Comparison of ENCODE assay signal across 29 cellular contexts in genomic region chr3:63955830-63956545, GRCh38. TPM values are rescaled to one million over a fixed set of nuclear protein-coding genes. Genes with fewer than 3 reads are reported as not detected.
DNase-seq lines count a peak whose midpoint lies in the region; ATAC-seq and TF ChIP-seq lines count a peak whose summit lies in the region.
"Had no signal": no experiment of that assay in that cellular context is flagged by ENCODE, and none has a peak within 500 bp of the region (broad histone marks: within the 10 kb centered on the region; RNA-seq: fewer than 3 reads in every experiment).

No MANE protein-coding gene starts in this region.

- H3K36me3 Mint-ChIP-seq in activated T-cell treated with anti-CD3 and anti-CD28 coated beads, Interleukin-2, amount 50 U/mL, for 24 hours (ENCODE audit: low read depth): peaks cover 50% of the 10 kb centered on the region
- peaks cover 17% of the 10 kb centered on the region for H3K36me3 Mint-ChIP-seq in effector memory CD8-positive, alpha-beta T cell (ENCODE audit: insufficient read depth)
- peaks cover 7% of the 10 kb centered on the region for H3K36me3 Mint-ChIP-seq in type B pancreatic cell

- TF ChIP-seq CTCF in right lobe of liver (IDR thresholded peaks at IDR 0.05) (no peak), type B pancreatic cell (conservative IDR thresholded peaks at IDR 0.05) (no peak)

- WGBS in right lobe of liver (ENCODE audit: insufficient coverage, low coverage, low lambda C conversion rate, missing lambda C conversion rate): 85% methylated on average over 11 of the region's 13 CpGs

- H3K27me3 Mint-ChIP-seq in activated T-cell treated with anti-CD3 and anti-CD28 coated beads, Interleukin-2, amount 50 U/mL, for 24 hours: no peaks in the 10 kb centered on the region
- no peaks in the 10 kb centered on the region for H3K27me3 Mint-ChIP-seq in effector memory CD8-positive, alpha-beta T cell
- no peaks in the 10 kb centered on the region for H3K27me3 Mint-ChIP-seq in type B pancreatic cell
- H3K27me3 Mint-ChIP-seq: activated naive CD8-positive, alpha-beta T cell treated with anti-CD3 and anti-CD28 coated beads, Interleukin-2, amount 10 ng/mL, durations not matched to agents 7 days and 5 days; B cell; central memory CD8-positive, alpha-beta T cell had no signal

- TF ChIP-seq POLR2A in right lobe of liver (IDR thresholded peaks at IDR 0.05): no peak

- no peak for ATAC-seq in effector memory CD8-positive, alpha-beta T cell (replicated peaks)
- ATAC-seq in right lobe of liver (peak in 3 of 4 donors; percentile 26 to 69 (median 34)), GM21619 (IDR thresholded peaks at IDR 0.05; ENCODE audit: unreplicated experiment) (no peak), left ventricle myocardium superior (no peak)
- ATAC-seq: left lung had no signal

- H3K27ac Mint-ChIP-seq in activated T-cell treated with anti-CD3 and anti-CD28 coated beads, Interleukin-2, amount 50 U/mL, for 24 hours: peak overlapping the region; percentile 44
- peak overlapping the region; percentile 50 to 77 for H3K27ac Mint-ChIP-seq in effector memory CD8-positive, alpha-beta T cell
- no peak overlapping the region for H3K27ac Mint-ChIP-seq in type B pancreatic cell

- no peaks in the 10 kb centered on the region for H3K9me3 Mint-ChIP-seq in activated T-cell treated with anti-CD3 and anti-CD28 coated beads, Interleukin-2, amount 50 U/mL, for 24 hours
- H3K9me3 Mint-ChIP-seq in effector memory CD8-positive, alpha-beta T cell: no peaks in the 10 kb centered on the region
- H3K9me3 Mint-ChIP-seq in type B pancreatic cell: no peaks in the 10 kb centered on the region
- H3K9me3 Mint-ChIP-seq: activated naive CD8-positive, alpha-beta T cell treated with anti-CD3 and anti-CD28 coated beads, Interleukin-2, amount 10 ng/mL, durations not matched to agents 7 days and 5 days; activated T-helper 2 cell treated with anti-CD3 and anti-CD28 coated beads, Interferon-gamma antibody, Interleukin-2, Interleukin-4, amounts not matched to agents 10 μg/mL and 5 μg/mL and 100 μg/mL, durations not matched to agents 14 hours and 24 hours and 36 hours; central memory CD8-positive, alpha-beta T cell; T-helper 1 cell treated with Interleukin-12 subunit alpha and Interleukin-12 subunit beta and Interleukin-4 antibody, amounts not matched to agents 30 μg/mL and 1 μg/mL, for 36 hours had no signal

- H3K9me3 ChIP-seq in right lobe of liver: no peaks in the 10 kb centered on the region
- H3K9me3 ChIP-seq: heart left ventricle, left lung, transverse colon had no signal

- H3K36me3 ChIP-seq in right lobe of liver: no peaks in the 10 kb centered on the region
- H3K36me3 ChIP-seq: transverse colon had no signal

- no peaks in the 10 kb centered on the region for H3K27me3 ChIP-seq in right lobe of liver
- H3K27me3 ChIP-seq: heart left ventricle, left lung, transverse colon had no signal

- H3K4me1 ChIP-seq in right lobe of liver: peaks cover 0 to 25% (median 5%) of the 10 kb centered on the region in 4 donors

- no peak overlapping the region for H3K4me3 Mint-ChIP-seq in activated T-cell treated with anti-CD3 and anti-CD28 coated beads, Interleukin-2, amount 50 U/mL, for 24 hours
- no peak overlapping the region for H3K4me3 Mint-ChIP-seq in effector memory CD8-positive, alpha-beta T cell
- H3K4me3 Mint-ChIP-seq in type B pancreatic cell: peak overlapping the region; percentile 14
- H3K4me3 Mint-ChIP-seq: activated naive CD8-positive, alpha-beta T cell treated with anti-CD3 and anti-CD28 coated beads, Interleukin-2, amount 10 ng/mL, durations not matched to agents 7 days and 5 days; B cell; central memory CD8-positive, alpha-beta T cell; T-helper 1 cell treated with Interleukin-12 subunit alpha and Interleukin-12 subunit beta and Interleukin-4 antibody, amounts not matched to agents 30 μg/mL and 1 μg/mL, for 36 hours had no signal

- H3K27ac ChIP-seq in right lobe of liver: no peak overlapping the region
- H3K27ac ChIP-seq: GM23248, heart left ventricle, left lung, SK-N-MC had no signal

- H3K4me3 ChIP-seq in right lobe of liver: no peak overlapping the region
- H3K4me3 ChIP-seq: GM23248, heart left ventricle, left lung, SK-N-MC, transverse colon had no signal

- intact Hi-C loops in right lobe of liver (cut with DNase I) (no loop called here), left ventricle myocardium superior (cut with micrococcal nuclease) (no loop called here)

- DNase-seq in activated T-cell treated with anti-CD3 and anti-CD28 coated beads, Interleukin-2, amount 50 U/mL, for 24 hours: no peak
- no peak for DNase-seq in activated T-cell treated with anti-CD3 and anti-CD28 coated beads, Interleukin-2, amount 50 U/mL, for 48 hours
- no peak for DNase-seq in effector memory CD8-positive, alpha-beta T cell
- no peak for DNase-seq in right lobe of liver
- DNase-seq in type B pancreatic cell (ENCODE audit: extremely low spot score, unreplicated experiment): no peak
- DNase-seq in NCI-H748 (lab: John Stamatoyannopoulos, UW; ENCODE audit: unreplicated experiment): no peak
- no peak for DNase-seq in left ventricle myocardium superior
- DNase-seq: activated CD4-positive, alpha-beta T cell treated with anti-CD3 and anti-CD28 coated beads, Interleukin-2, amount 50 U/mL, for 1 hour; activated naive CD8-positive, alpha-beta T cell treated with anti-CD3 and anti-CD28 coated beads, Interleukin-2, amount 10 ng/mL, durations not matched to agents 7 days and 5 days; GF-D8; GM23248; heart left ventricle; Kasumi-1; left lung; NCI-H1694 treated with DMSO at 0.1 percent for 48 hours; NCI-H2171; NCI-H524 treated with DMSO at 0.1 percent for 48 hours; stimulated activated CD4-positive, alpha-beta T cell treated with anti-CD3 and anti-CD28 coated beads, Interleukin-15, amount 100 ng/mL, for 24 hours; transverse colon had no signal

- H3K4me1 Mint-ChIP-seq in activated T-cell treated with anti-CD3 and anti-CD28 coated beads, Interleukin-2, amount 50 U/mL, for 24 hours (ENCODE audit: low read depth): peaks cover 55% of the 10 kb centered on the region
- H3K4me1 Mint-ChIP-seq in effector memory CD8-positive, alpha-beta T cell (ENCODE audit: low read depth in 2 of 2): peaks cover 23 to 39% of the 10 kb centered on the region in 2 donors
- H3K4me1 Mint-ChIP-seq in type B pancreatic cell (ENCODE audit: unreplicated experiment): peaks cover 36% of the 10 kb centered on the region

RNA-seq across cellular contexts. Expression of gene SCAANT1, which starts 43.8 kb away (rescaled TPM):
- total RNA-seq in right lobe of liver (not detected), type B pancreatic cell (ENCODE audit: low replicate concordance) (not detected in 2 replicates), left ventricle myocardium superior (not detected)
- total RNA-seq: A172, dermis microvascular lymphatic vessel endothelial cell, GM23248, heart left ventricle, left lung, mononuclear cell, posterior vena cava, transverse colon had no signal

Comparison
In these comparisons a context has a peak if more than half of its experiments do, and no peak if none do; other contexts are left out.
1. ATAC-seq: peak in right lobe of liver (3 of 4); none in effector memory CD8-positive, alpha-beta T cell (single experiment), GM21619 (single experiment) and left ventricle myocardium superior (single experiment).